ENCODE assay signal across 23 cellular contexts in the genomic region with DNA sequence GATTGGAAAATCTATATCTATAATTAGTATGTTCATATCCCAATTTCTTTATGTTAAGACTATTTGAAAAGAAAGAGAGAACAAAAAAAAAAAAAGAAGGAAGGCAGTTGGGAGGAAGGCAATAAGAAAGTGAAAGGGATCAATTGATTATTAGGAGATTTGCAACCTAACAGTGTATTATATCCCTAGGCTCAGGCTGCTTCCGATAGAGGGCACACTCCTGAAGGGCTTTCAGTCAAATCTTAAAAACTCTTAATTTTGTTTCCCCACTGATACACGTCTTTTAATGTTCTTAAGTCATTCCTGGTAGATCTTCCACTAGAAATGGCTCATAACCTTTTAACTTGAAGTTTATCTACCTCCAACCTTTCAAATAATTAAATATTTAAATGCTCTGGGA.
A peak's percentile ranks its signal among the peaks of the same experiment; 100 is the strongest.
DNase-seq lines count a peak whose midpoint lies in the region; ATAC-seq, FAIRE-seq and TF ChIP-seq lines count a peak whose summit lies in the region.
"Had no signal": no experiment of that assay in that cellular context is flagged by ENCODE, and none has a peak within 500 bp of the region (broad histone marks: within the 10 kb centered on the region; RNA-seq: fewer than 3 reads in every experiment).

No MANE protein-coding gene starts in this region.

- H3K23me2 ChIP-seq in H1 (ENCODE audit: low read depth, low read length) = no peaks in the 10 kb centered on the region

- DNase-seq in A549 (ENCODE audit: low read depth in 1 of 2, low spot score in 1 of 2) (no peak), H1 (ENCODE audit: low read depth in 1 of 2, low spot score in 2 of 2) (no peak), neural progenitor cell (ENCODE audit: low spot score) (no peak), D341Med (ENCODE audit: low spot score) (no peak), T1000 (lab: John Stamatoyannopoulos, UW) (no peak), natural killer cell (no peak), T-helper 1 cell (no peak)
- DNase-seq: GF-D8; KBM-7; NCI-H1436; NCI-H2029; NCI-H2171; NCI-H446 treated with DMSO at 0.1 percent for 48 hours; NK-92 treated with Interleukin-12 subunit alpha and Interleukin-12 subunit beta, amount 100 ng/mL, for 24 hours; OCI-M1 had no signal

- CTCF ChIA-PET in A549 (lab: Yijun Ruan, JAX) (no interaction called here), H1 (lab: Charles Lee; ENCODE audit: partially characterized antibody) (interaction anchor here (1.0 to 1.6 kb wide), 2 partner anchors 33 to 34 kb away, joined by 3 to 4 read pairs; no protein-coding TSS in a partner anchor)

- H2BK12ac ChIP-seq in H1 (ENCODE audit: low read depth, low read length) = no peak overlapping the region

- POLR2A ChIA-PET in A549 (lab: Yijun Ruan, JAX) = no interaction called here
- POLR2A ChIA-PET in H1 (lab: Charles Lee; ENCODE audit: partially characterized antibody) = no interaction called here

- no peak overlapping the region for H3K4ac ChIP-seq in H1 (replicated peaks; ENCODE audit: insufficient read length, low read depth, low read length)

- no peak for TF ChIP-seq RAD21 in A549 (conservative IDR thresholded peaks at IDR 0.05 in 1 of 2, IDR thresholded peaks at IDR 0.05 in 1 of 2)
- peak in 1 of 2 experiments; percentile 24; a peak in 2 of 4 replicates for TF ChIP-seq RAD21 in H1 (IDR thresholded peaks at IDR 0.05 in 1 of 2, conservative IDR thresholded peaks at IDR 0.05 in 1 of 2; ENCODE audit: low read depth in 2 of 2, low read length in 2 of 2)

- no peak overlapping the region for H3K14ac ChIP-seq in H1 (ENCODE audit: insufficient read length)

- H3K27me3 Mint-ChIP-seq in neural progenitor cell (ENCODE audit: insufficient read depth, low read depth) (no peaks in the 10 kb centered on the region), natural killer cell (ENCODE audit: low read depth in 2 of 2) (peaks cover 0 to 2% of the 10 kb centered on the region in 2 donors)

- H3K27ac Mint-ChIP-seq in neural progenitor cell (no peak overlapping the region), natural killer cell (no peak overlapping the region)

- H2AFZ ChIP-seq in H1 (ENCODE audit: low read length) = no peak overlapping the region
- no peak overlapping the region for H2AFZ ChIP-seq in neural progenitor cell (replicated peaks)

- WGBS in A549 (ENCODE audit: missing lambda C conversion rate) = 2% methylated on average over 2 of the region's 2 CpGs
- 30% methylated on average over 2 of the region's 2 CpGs; no CpG with 5 or more reads in 1 of the 2 experiments for WGBS in H1 (ENCODE audit: extremely low coverage in 1 of 2, insufficient coverage in 1 of 2, insufficient read length in 1 of 2, insufficient replicate concordance in 2 of 2, low coverage in 1 of 2, low lambda C conversion rate in 2 of 2, missing lambda C conversion rate in 1 of 2), 2 experiments

- H3K4me1 Mint-ChIP-seq in neural progenitor cell = peaks cover 5% of the 10 kb centered on the region
- no peaks in the 10 kb centered on the region for H3K4me1 Mint-ChIP-seq in natural killer cell

- TF ChIP-seq CTCF in A549 (IDR thresholded peaks at IDR 0.05) = peak; percentile 26; the same call in 2 of the 3 replicates
- peak in 2 of 3 experiments; percentile 10 to 40; a peak in 2 of 4 replicates for TF ChIP-seq CTCF in H1 (IDR thresholded peaks at IDR 0.05; ENCODE audit: control extremely low read depth in 1 of 3, insufficient read depth in 1 of 3, low read depth in 1 of 3, low read length in 3 of 3)
- peak; percentile 36 for TF ChIP-seq CTCF in neural progenitor cell (IDR thresholded peaks at IDR 0.05)
- TF ChIP-seq CTCF in natural killer cell (IDR thresholded peaks at IDR 0.05) = no peak

- no peak overlapping the region for H3K18ac ChIP-seq in H1 (ENCODE audit: extremely low read depth, low read length)

- H3K4me1 ChIP-seq in A549 (no peaks in the 10 kb centered on the region), HUES48 (ENCODE audit: control insufficient read depth, insufficient read depth, low read length) (peaks cover 36% of the 10 kb centered on the region), H1 (replicated peaks in 1 of 4; ENCODE audit: control insufficient read depth in 3 of 4, insufficient read depth in 4 of 4, low read length in 3 of 4) (peaks cover 0 to 19% (median 10%) of the 10 kb centered on the region in 4 experiments; a peak in 5 of 7 replicates), neural progenitor cell (no peaks in the 10 kb centered on the region)

- H4K91ac ChIP-seq in H1 (replicated peaks; ENCODE audit: insufficient read length, low read length) = no peak overlapping the region

- H3K23ac ChIP-seq in H1 (ENCODE audit: insufficient read length) = no peak overlapping the region

- H3K36me3 ChIP-seq in HUES48 (ENCODE audit: control insufficient read depth, insufficient read depth, low read length) (no peaks in the 10 kb centered on the region), H1 (ENCODE audit: control insufficient read depth in 2 of 4, insufficient read depth in 4 of 4, low read length in 3 of 4) (no peaks in the 10 kb centered on the region), neural progenitor cell (no peaks in the 10 kb centered on the region)
- H3K36me3 ChIP-seq: HAP-1 had no signal

- no peak for ATAC-seq in A549
- ATAC-seq in natural killer cell = no peak

- intact Hi-C loops in natural killer cell (cut with micrococcal nuclease) = no loop called here

- no peak overlapping the region for H2BK5ac ChIP-seq in H1 (ENCODE audit: low read depth, low read length)

- no peak overlapping the region for H4K5ac ChIP-seq in H1 (ENCODE audit: insufficient read length, low read depth, low read length)

- no peaks in the 10 kb centered on the region for H4K20me1 ChIP-seq in H1 (replicated peaks in 1 of 2; ENCODE audit: control insufficient read depth in 1 of 2, insufficient read depth in 2 of 2, low read length in 2 of 2)
- H4K20me1 ChIP-seq in neural progenitor cell (ENCODE audit: low read depth) = no peaks in the 10 kb centered on the region

- no peak for TF ChIP-seq EP300 in A549 (IDR thresholded peaks at IDR 0.05)
- TF ChIP-seq EP300 in H1 (IDR thresholded peaks at IDR 0.05; ENCODE audit: borderline replicate concordance in 1 of 2, low read depth in 2 of 2, low read length in 2 of 2) = no peak

- H3K4me3 Mint-ChIP-seq in neural progenitor cell (no peak overlapping the region), natural killer cell (no peak overlapping the region)

- H3K9me3 ChIP-seq in A549 (no peaks in the 10 kb centered on the region), HUES48 (ENCODE audit: control insufficient read depth, insufficient read depth, low read length) (no peaks in the 10 kb centered on the region), H1 (ENCODE audit: insufficient read depth in 2 of 2, low read depth in 1 of 2, low read length in 1 of 2) (peaks cover 0 to 3% of the 10 kb centered on the region in 2 experiments; a peak in 1 of 4 replicates), neural progenitor cell (ENCODE audit: low read depth) (peaks cover 4% of the 10 kb centered on the region)
- H3K9me3 ChIP-seq: HAP-1 had no signal

- no peak overlapping the region for H2BK20ac ChIP-seq in H1 (ENCODE audit: low read length)

- H3F3A ChIP-seq in neural progenitor cell (ENCODE audit: low read depth) = no peaks in the 10 kb centered on the region

- H3K9me3 Mint-ChIP-seq in neural progenitor cell (peaks cover 2% of the 10 kb centered on the region), natural killer cell (peaks cover 3% of the 10 kb centered on the region in 2 donors)

- H3K79me2 ChIP-seq in H1 (ENCODE audit: control insufficient read depth in 1 of 2, insufficient read depth in 2 of 2, low read length in 2 of 2) = no peaks in the 10 kb centered on the region
- no peaks in the 10 kb centered on the region for H3K79me2 ChIP-seq in neural progenitor cell (ENCODE audit: low read depth)

- no peak for TF ChIP-seq POLR2A in A549 (IDR thresholded peaks at IDR 0.05; ENCODE audit: low read length)
- no peak for TF ChIP-seq POLR2A in H1 (IDR thresholded peaks at IDR 0.05; ENCODE audit: control extremely low read depth in 1 of 2, low read depth in 2 of 2, low read length in 2 of 2)

- FAIRE-seq in A549 (lab: Jason Lieb, UNC) (no peak), H1 (lab: Jason Lieb, UNC) (no peak)
- FAIRE-seq: A204.1, GM12891, HTR-8/SVneo had no signal

- H2BK120ac ChIP-seq in H1 (replicated peaks; ENCODE audit: low read depth, low read length) = no peak overlapping the region

- H3K9ac ChIP-seq in HUES48 (ENCODE audit: low read depth, low read length) (no peak overlapping the region), H1 (replicated peaks in 1 of 4; ENCODE audit: extremely low read depth in 1 of 4, low read depth in 3 of 4, low read length in 3 of 4) (no peak overlapping the region), neural progenitor cell (no peak overlapping the region)

- H3K36me3 Mint-ChIP-seq in neural progenitor cell (no peaks in the 10 kb centered on the region), natural killer cell (no peaks in the 10 kb centered on the region)

- H3K27ac ChIP-seq in A549 = no peak overlapping the region
- H3K27ac ChIP-seq in HUES48 (ENCODE audit: low read depth, low read length) = peak overlapping the region; percentile 43
- no peak overlapping the region for H3K27ac ChIP-seq in H1 (ENCODE audit: low read depth, low read length)
- H3K27ac ChIP-seq in neural progenitor cell = no peak overlapping the region
- H3K27ac ChIP-seq: C4-2B, HL-60, RWPE1 had no signal

- H4K8ac ChIP-seq in H1 (ENCODE audit: extremely low read depth, insufficient read depth, low read length) = no peak overlapping the region

- H3K56ac ChIP-seq in H1 (replicated peaks; ENCODE audit: insufficient read length, low read depth, low read length) = no peak overlapping the region

- no peak overlapping the region for H2BK15ac ChIP-seq in H1 (ENCODE audit: low read length)

- H3K4me2 ChIP-seq in A549 = no peak overlapping the region
- H3K4me2 ChIP-seq in H1 (ENCODE audit: insufficient read depth in 1 of 2, low read depth in 2 of 2, low read length in 2 of 2) = peak overlapping the region; percentile 22 to 31; a peak in 1 of 4 replicates
- no peak overlapping the region for H3K4me2 ChIP-seq in neural progenitor cell

- H3K4me3 ChIP-seq in A549 = no peak overlapping the region
- no peak overlapping the region for H3K4me3 ChIP-seq in HUES48 (ENCODE audit: low read depth, low read length)
- peak overlapping the region in 1 of 4 experiments; percentile 16; a peak in 1 of 8 replicates for H3K4me3 ChIP-seq in H1 (ENCODE audit: extremely low read depth in 1 of 4, insufficient read depth in 2 of 4, low read depth in 3 of 4, low read length in 4 of 4)
- H3K4me3 ChIP-seq in neural progenitor cell = no peak overlapping the region
- H3K4me3 ChIP-seq: HAP-1 had no signal

- H3K79me1 ChIP-seq in H1 (ENCODE audit: low read depth, low read length) = no peaks in the 10 kb centered on the region

- H2AK5ac ChIP-seq in H1 (ENCODE audit: low read depth, low read length) = no peak overlapping the region

- H3K27me3 ChIP-seq in HUES48 (ENCODE audit: control insufficient read depth, insufficient read depth, low read length) (no peaks in the 10 kb centered on the region), H1 (replicated peaks in 1 of 4; ENCODE audit: control insufficient read depth in 3 of 4, extremely low read depth in 1 of 4, insufficient read depth in 3 of 4, low read length in 3 of 4) (no peaks in the 10 kb centered on the region), neural progenitor cell (no peaks in the 10 kb centered on the region)

TF ChIP-seq in A549, 52 proteins besides CTCF, POLR2A, EP300 and RAD21 (continues in another document):
- TF ChIP-seq JUNB (IDR thresholded peaks at IDR 0.05) (no peak), JUN (IDR thresholded peaks at IDR 0.05) (no peak)

TF ChIP-seq in H1, 55 proteins besides CTCF, POLR2A, EP300 and RAD21 (continues in another document):
- TF ChIP-seq SIX5 (IDR thresholded peaks at IDR 0.05; ENCODE audit: low read depth, low read length) = no peak

Comparison
In these comparisons a context has a peak if more than half of its experiments do, and no peak if none do; other contexts are left out.
1. H3K4me2 ChIP-seq: peak in H1 (2 of 2); none in A549 (single experiment) and neural progenitor cell (single experiment).